Comparison of ENCODE assay signal across 8 cellular contexts in genomic region chr9:90226839-90227338, GRCh38.
DNase-seq lines count a peak whose midpoint lies in the region; TF ChIP-seq lines count a peak whose summit lies in the region.
"Not testable (repeated sequence)": the region's sequence is repeated elsewhere in the genome, so short reads cannot be mapped to it uniquely, and the experiment has no call there.

No MANE protein-coding gene starts in this region.

- not testable (repeated sequence) for H3K27me3 ChIP-seq in adrenal gland

- TF ChIP-seq POLR2A in adrenal gland (IDR thresholded peaks at IDR 0.05), result not testable (repeated sequence)

- not testable (repeated sequence) for H3K9me3 ChIP-seq in adrenal gland (replicated peaks in 1 of 3)

- 22 to 53% (median 46%) methylated on average over 7 to 10 of the region's 10 CpGs for WGBS in adrenal gland, 4 donors

- peak; percentile 43 to 81 (median 67) for TF ChIP-seq CTCF in adrenal gland (IDR thresholded peaks at IDR 0.05)

- H3K4me3 ChIP-seq in adrenal gland, result not testable (repeated sequence)

- not testable (repeated sequence) for H3K36me3 ChIP-seq in adrenal gland (replicated peaks in 1 of 2)

- DNase-seq in COLO668 (lab: John Stamatoyannopoulos, UW; ENCODE audit: unreplicated experiment), result peak; percentile 65
- DNase-seq in KBM-7, result peak; percentile 44
- peak; percentile 87 for DNase-seq in NCI-H748 (lab: John Stamatoyannopoulos, UW; ENCODE audit: unreplicated experiment)
- peak; percentile 26 for DNase-seq in activated CD4-positive, CD25-positive, alpha-beta regulatory T cell treated with anti-CD3 and anti-CD28 coated beads, Interleukin-2, amount 50 U/mL, for 16 hours (ENCODE audit: low read depth, low spot score)
- peak; percentile 48 to 80 (median 63) for DNase-seq in adrenal gland
- peak; percentile 63 for DNase-seq in glomerular visceral epithelial cell (ENCODE audit: extremely low spot score)
- DNase-seq in nucleus accumbens (lab: John Stamatoyannopoulos, UW), result peak in 36 of 56 donors; percentile 2 to 79 (median 13)
- DNase-seq in stimulated activated CD8-positive, alpha-beta memory T cell treated with anti-CD3 and anti-CD28 coated beads, Interleukin-4, amount 100 ng/mL, for 4 hours (ENCODE audit: low read depth in 2 of 2, low spot score in 1 of 2), result peak; percentile 19 to 26

- H3K27ac ChIP-seq in adrenal gland, result not testable (repeated sequence)

- in situ Hi-C loops in KBM-7 (cut with MboI; ENCODE audit: low pct_unique_long_range_greater_than_20kb, low sequenced_read_pairs), result not testable (repeated sequence)

- intact Hi-C loops in adrenal gland (cut with DNase I), result loop anchor here in 1 of 2 donors (5.0 kb wide), 1 partner anchor 645 kb away; no protein-coding TSS in a partner anchor

- not testable (repeated sequence) for H3K4me1 ChIP-seq in adrenal gland (replicated peaks in 1 of 2)

Comparison
In these comparisons a context has a peak if more than half of its experiments do, and no peak if none do; other contexts are left out.
1. DNase-seq: peak in every context shown above with its lines; median percentile 87 in NCI-H748; 65 in COLO668; 63 in adrenal gland; 63 in glomerular visceral epithelial cell; 44 in KBM-7; 26 in activated CD4-positive, CD25-positive, alpha-beta regulatory T cell treated with anti-CD3 and anti-CD28 coated beads, Interleukin-2, amount 50 U/mL, for 16 hours; 22 in stimulated activated CD8-positive, alpha-beta memory T cell treated with anti-CD3 and anti-CD28 coated beads, Interleukin-4, amount 100 ng/mL, for 4 hours; 13 in nucleus accumbens.